In genomic region chr15:79915776-79916374, GRCh38 we compare ENCODE assay signal across 1 cellular context. TPM values are rescaled to one million over a fixed set of nuclear protein-coding genes. Genes with fewer than 3 reads are reported as not detected.
"Had no signal": no experiment of that assay in that cellular context is flagged by ENCODE, and none has a peak within 500 bp of the region (broad histone marks: within the 10 kb centered on the region; RNA-seq: fewer than 3 reads in every experiment).

No MANE protein-coding gene starts in this region.

RNA-seq across cellular contexts. Expression of gene BCL2A1, which starts 55.1 kb away (rescaled TPM):
- total RNA-seq: MCF 10A had no signal
